ENCODE assay signal across 8 cellular contexts in genomic region chr15:100919481-100920405, GRCh38. TPM values are rescaled to one million over a fixed set of nuclear protein-coding genes. Genes with fewer than 3 reads are reported as not detected.
DNase-seq lines count a peak whose midpoint lies in the region; ATAC-seq, FAIRE-seq and TF ChIP-seq lines count a peak whose summit lies in the region.

No MANE protein-coding gene starts in this region.

- TF ChIP-seq POLR2A in endothelial cell of umbilical vein (IDR thresholded peaks at IDR 0.05; ENCODE audit: low read depth, low read length) = no peak

- intact Hi-C loops in endothelial cell of umbilical vein (cut with micrococcal nuclease) = no loop called here

- H3K9me3 ChIP-seq in CD8-positive, alpha-beta memory T cell (ENCODE audit: low read length) = no peaks in the 10 kb centered on the region
- H3K9me3 ChIP-seq in SK-N-SH (no peaks in the 10 kb centered on the region), endothelial cell of umbilical vein (replicated peaks; ENCODE audit: control insufficient read depth, insufficient read depth, low read length) (no peaks in the 10 kb centered on the region)

- TF ChIP-seq EP300 in SK-N-SH (IDR thresholded peaks at IDR 0.05; ENCODE audit: borderline replicate concordance in 1 of 2, low read depth in 1 of 2, low read length in 1 of 2) = no peak

- H3K9me1 ChIP-seq in endothelial cell of umbilical vein (replicated peaks; ENCODE audit: control insufficient read depth, extremely low read depth, insufficient read depth, low read length) = no peaks in the 10 kb centered on the region

- H3K9me2 ChIP-seq in SK-N-SH = no peaks in the 10 kb centered on the region

- H2AFZ ChIP-seq in SK-N-SH (ENCODE audit: low read depth) (peak overlapping the region; percentile 82; the same call in 1 of the 2 replicates), endothelial cell of umbilical vein (ENCODE audit: low read depth, low read length) (peak overlapping the region; percentile 89)

- BruUV-seq in endothelial cell of umbilical vein (replicated peaks; lab: Mats Ljungman, UMichigan) = no TSS peak

- H3K36me3 ChIP-seq in CD8-positive, alpha-beta memory T cell (ENCODE audit: insufficient read depth, low read length) = no peaks in the 10 kb centered on the region
- H3K36me3 ChIP-seq in H7 (replicated peaks; ENCODE audit: control insufficient read depth, insufficient read depth, low read length) (no peaks in the 10 kb centered on the region), SK-N-SH (replicated peaks in 1 of 2; ENCODE audit: control insufficient read depth in 1 of 2, insufficient read depth in 2 of 2, low read length in 1 of 2) (peaks cover 0 to under 1% of the 10 kb centered on the region in 2 experiments), endothelial cell of umbilical vein (ENCODE audit: control insufficient read depth in 2 of 2, extremely low read depth in 1 of 2, insufficient read depth in 2 of 2, low read length in 2 of 2) (no peaks in the 10 kb centered on the region)

- peaks cover 21% of the 10 kb centered on the region for H3K27me3 ChIP-seq in CD8-positive, alpha-beta memory T cell (ENCODE audit: insufficient read depth, low read length, poor library complexity, severe bottlenecking)
- peaks cover 38% of the 10 kb centered on the region for H3K27me3 ChIP-seq in H7 (ENCODE audit: control insufficient read depth, insufficient read depth, low read length)
- H3K27me3 ChIP-seq in SK-N-SH (ENCODE audit: insufficient read depth) = no peaks in the 10 kb centered on the region
- H3K27me3 ChIP-seq in endothelial cell of umbilical vein (ENCODE audit: control insufficient read depth in 2 of 2, insufficient read depth in 2 of 2, low read length in 2 of 2) = no peaks in the 10 kb centered on the region

- 51% methylated on average over 11 of the region's 80 CpGs for WGBS in SK-N-SH (ENCODE audit: low lambda C conversion rate)

- no peak overlapping the region for H3K27ac ChIP-seq in CD8-positive, alpha-beta memory T cell (ENCODE audit: low read depth, low read length)
- H3K27ac ChIP-seq in SK-N-SH (ENCODE audit: low read depth in 2 of 2, low read length in 1 of 2) = no peak overlapping the region; a peak in 1 of 4 replicates
- peak overlapping the region; percentile 10 for H3K27ac ChIP-seq in endothelial cell of umbilical vein (ENCODE audit: insufficient read depth, low read depth, low read length)

- no peak for DNase-seq in CD8-positive, alpha-beta memory T cell
- peak; percentile 80 for DNase-seq in H7
- peak; percentile 75 for DNase-seq in SK-N-SH
- DNase-seq in endothelial cell of umbilical vein (ENCODE audit: low read depth, low spot score) = peak; percentile 28
- DNase-seq in nephron progenitor cell = peak; percentile 52
- DNase-seq in NCI-H1092 treated with DMSO at 0.1 percent for 48 hours (lab: John Stamatoyannopoulos, UW) = no peak
- DNase-seq in HUDEP-2 (lab: John Stamatoyannopoulos, UW; ENCODE audit: unreplicated experiment in 76 of 76) = no peak

- H3K4me1 Mint-ChIP-seq in CD8-positive, alpha-beta memory T cell = peaks cover 10 to 23% (median 22%) of the 10 kb centered on the region in 3 donors
- H3K4me1 Mint-ChIP-seq in nephron progenitor cell = peaks cover 5% of the 10 kb centered on the region

- CTCF ChIA-PET in CD8-positive, alpha-beta memory T cell (lab: Charles Lee) = interaction anchor here (4.7 kb wide), 1 partner anchor 88 kb away, joined by 34 read pairs; no protein-coding TSS in a partner anchor
- CTCF ChIA-PET in SK-N-SH (lab: Yijun Ruan, JAX) = interaction anchor here (1.0 to 7.6 kb wide), 11 partner anchors 9 to 334 kb away, joined by 3 to 156 read pairs (median 13); no protein-coding TSS in a partner anchor
- CTCF ChIA-PET in endothelial cell of umbilical vein (lab: Charles Lee) = interaction anchor here (0.9 to 9.2 kb wide), 16 partner anchors 9 to 339 kb away, joined by 3 to 371 read pairs (median 12); partner anchors contain the start of gene ALDH1A3

- no peak overlapping the region for H3K4me3 ChIP-seq in CD8-positive, alpha-beta memory T cell (ENCODE audit: low read length)
- H3K4me3 ChIP-seq in H7 (ENCODE audit: insufficient read depth, low read depth, low read length) (peak overlapping the region; percentile 53), SK-N-SH (ENCODE audit: low read depth in 2 of 2, low read length in 1 of 2) (peak overlapping the region; percentile 62 to 67), endothelial cell of umbilical vein (replicated peaks in 1 of 3; ENCODE audit: insufficient read depth in 1 of 3, low read depth in 1 of 3, low read length in 3 of 3) (peak overlapping the region; percentile 60 to 81 (median 69))

- peak; percentile 55 for FAIRE-seq in endothelial cell of umbilical vein (lab: Jason Lieb, UNC)

- H3K36me3 Mint-ChIP-seq in CD8-positive, alpha-beta memory T cell = no peaks in the 10 kb centered on the region
- no peaks in the 10 kb centered on the region for H3K36me3 Mint-ChIP-seq in nephron progenitor cell (ENCODE audit: low read depth)

- H3K4me2 ChIP-seq in SK-N-SH (peak overlapping the region; percentile 74), endothelial cell of umbilical vein (ENCODE audit: insufficient read depth, low read length) (peak overlapping the region; percentile 80)

- H4K20me1 ChIP-seq in SK-N-SH (ENCODE audit: insufficient read depth) (no peaks in the 10 kb centered on the region), endothelial cell of umbilical vein (replicated peaks; ENCODE audit: control insufficient read depth, extremely low read depth, insufficient read depth, low read length) (no peaks in the 10 kb centered on the region)

- H3K4me3 Mint-ChIP-seq in CD8-positive, alpha-beta memory T cell = peak overlapping the region; percentile 4 to 65 (median 44)
- H3K4me3 Mint-ChIP-seq in nephron progenitor cell = peak overlapping the region; percentile 74

- POLR2A ChIA-PET in CD8-positive, alpha-beta memory T cell (lab: Charles Lee) = no interaction called here
- POLR2A ChIA-PET in SK-N-SH (lab: Yijun Ruan, JAX) = no interaction called here
- POLR2A ChIA-PET in endothelial cell of umbilical vein (lab: Charles Lee) = no interaction called here

- dilution Hi-C loops in endothelial cell of umbilical vein (cut with MboI; ENCODE audit: extremely low pct_ligation_motif_present, low sequenced_read_pairs) = no loop called here

- no peak for ATAC-seq in HG03097 (IDR thresholded peaks at IDR 0.05; ENCODE audit: low FRiP score, unreplicated experiment)

- H3K79me2 ChIP-seq in SK-N-SH (ENCODE audit: insufficient read depth) (peaks cover 4% of the 10 kb centered on the region; the same call in 1 of the 2 replicates), endothelial cell of umbilical vein (ENCODE audit: control insufficient read depth, insufficient read depth, low read length) (peaks cover 10% of the 10 kb centered on the region)

- no peak for TF ChIP-seq CTCF in SK-N-SH (IDR thresholded peaks at IDR 0.05)
- no peak for TF ChIP-seq CTCF in endothelial cell of umbilical vein (IDR thresholded peaks at IDR 0.05; ENCODE audit: extremely low read depth in 1 of 2, insufficient read depth in 1 of 2, low read depth in 1 of 2, low read length in 2 of 2)
- no peak for TF ChIP-seq CTCF in nephron progenitor cell (IDR thresholded peaks at IDR 0.05)

- H3K27me3 Mint-ChIP-seq in CD8-positive, alpha-beta memory T cell = peaks cover 37 to 75% of the 10 kb centered on the region in 2 donors
- peaks cover 85% of the 10 kb centered on the region for H3K27me3 Mint-ChIP-seq in nephron progenitor cell (ENCODE audit: low read depth, poor library complexity)

- H3F3A ChIP-seq in SK-N-SH (replicated peaks; ENCODE audit: insufficient read depth) = peaks cover 11% of the 10 kb centered on the region

- H3K9ac ChIP-seq in SK-N-SH (peak overlapping the region; percentile 58; the same call in 1 of the 2 replicates), endothelial cell of umbilical vein (replicated peaks; ENCODE audit: extremely low read depth, insufficient read depth, low read length) (peak overlapping the region; percentile 76)

- no peaks in the 10 kb centered on the region for H3K9me3 Mint-ChIP-seq in CD8-positive, alpha-beta memory T cell
- H3K9me3 Mint-ChIP-seq in nephron progenitor cell = peaks cover 2% of the 10 kb centered on the region

- H3K27ac Mint-ChIP-seq in CD8-positive, alpha-beta memory T cell = no peak overlapping the region
- no peak overlapping the region for H3K27ac Mint-ChIP-seq in nephron progenitor cell

- peaks cover 4% of the 10 kb centered on the region for H3K4me1 ChIP-seq in CD8-positive, alpha-beta memory T cell (ENCODE audit: insufficient read depth, low read length)
- peaks cover 0 to 27% of the 10 kb centered on the region in 2 experiments; a peak in 1 of 4 replicates for H3K4me1 ChIP-seq in SK-N-SH (ENCODE audit: control insufficient read depth in 1 of 2, insufficient read depth in 2 of 2, low read depth in 1 of 2, low read length in 1 of 2)
- peaks cover 14% of the 10 kb centered on the region for H3K4me1 ChIP-seq in endothelial cell of umbilical vein (ENCODE audit: control insufficient read depth, extremely low read depth, insufficient read depth, low read length)

- no peak for TF ChIP-seq RAD21 in SK-N-SH (IDR thresholded peaks at IDR 0.05; ENCODE audit: low read length)

RNA-seq across cellular contexts. Expression of gene LRRK1, which starts 0.6 kb away (rescaled TPM):
- total RNA-seq in CD8-positive, alpha-beta memory T cell = under 1 TPM; 0.31 to 0.79 TPM
- not detected for polyA plus RNA-seq in CD8-positive, alpha-beta memory T cell
- total RNA-seq in H7 (2014; rRNA removed; shearing (Covaris generic)) = 3.3 and 6.6 TPM in 2 replicates
- polyA plus RNA-seq in SK-N-SH (2012; rRNA removed) (6.5 and 6.9 TPM in 2 replicates), endothelial cell of umbilical vein (11.0 and 12.9 TPM in 2 replicates)
- 2.5 and 3.6 TPM in 2 replicates for polyA plus RNA-seq in SK-N-SH (2012; cell fraction: cytosol; rRNA removed)
- 19.7 and 21.0 TPM in 2 replicates for polyA plus RNA-seq in SK-N-SH (2012; cell fraction: nucleus; rRNA removed)
- 18.4 and 22.1 TPM in 2 replicates for total RNA-seq in endothelial cell of umbilical vein
- 8.9 and 10.9 TPM in 2 replicates for polyA plus RNA-seq in endothelial cell of umbilical vein (2011; cell fraction: cytosol; rRNA removed)
- 46.2 and 47.0 TPM in 2 replicates for polyA plus RNA-seq in endothelial cell of umbilical vein (2011; cell fraction: nucleus; rRNA removed)
- 16.4 and 17.2 TPM in 2 replicates for polyA plus RNA-seq in endothelial cell of umbilical vein (2012)
- polyA minus RNA-seq in endothelial cell of umbilical vein = 19.0 and 21.4 TPM in 2 replicates
- polyA minus RNA-seq in endothelial cell of umbilical vein (2011; cell fraction: cytosol; rRNA and poly(A)+ RNA removed) = 11.1 TPM
- polyA minus RNA-seq in endothelial cell of umbilical vein (2011; cell fraction: nucleus; rRNA and poly(A)+ RNA removed) = 26.4 and 39.6 TPM in 2 replicates

RNA-seq across cellular contexts. Expression of gene ALDH1A3, which starts 40.1 kb away (rescaled TPM):
- total RNA-seq in CD8-positive, alpha-beta memory T cell = not detected
- not detected for polyA plus RNA-seq in CD8-positive, alpha-beta memory T cell
- total RNA-seq in H7 (2014; rRNA removed; shearing (Covaris generic)) = 25.6 and 25.9 TPM in 2 replicates
- polyA plus RNA-seq in SK-N-SH (2012; rRNA removed) (3.1 and 4.4 TPM in 2 replicates), endothelial cell of umbilical vein (2.1 and 2.8 TPM in 2 replicates)
- 3.9 and 4.5 TPM in 2 replicates for polyA plus RNA-seq in SK-N-SH (2012; cell fraction: cytosol; rRNA removed)
- polyA plus RNA-seq in SK-N-SH (2012; cell fraction: nucleus; rRNA removed) = 2.6 TPM in 2 replicates
- 5.8 TPM in 2 replicates for total RNA-seq in endothelial cell of umbilical vein
- 2.5 and 2.7 TPM in 2 replicates for polyA plus RNA-seq in endothelial cell of umbilical vein (2011; cell fraction: cytosol; rRNA removed)
- 3.3 and 3.9 TPM in 2 replicates for polyA plus RNA-seq in endothelial cell of umbilical vein (2011; cell fraction: nucleus; rRNA removed)
- 10.2 and 19.4 TPM in 2 replicates for polyA plus RNA-seq in endothelial cell of umbilical vein (2012)
- polyA minus RNA-seq in endothelial cell of umbilical vein = 2.0 and 2.9 TPM in 2 replicates
- 2.3 TPM for polyA minus RNA-seq in endothelial cell of umbilical vein (2011; cell fraction: cytosol; rRNA and poly(A)+ RNA removed)
- polyA minus RNA-seq in endothelial cell of umbilical vein (2011; cell fraction: nucleus; rRNA and poly(A)+ RNA removed) = 2.2 and 3.1 TPM in 2 replicates

Comparison
In these comparisons a context has a peak if more than half of its experiments do, and no peak if none do; other contexts are left out.
1. DNase-seq: peak in H7 (single experiment), SK-N-SH (single experiment), endothelial cell of umbilical vein (single experiment) and nephron progenitor cell (single experiment); none in CD8-positive, alpha-beta memory T cell (0 of 5), NCI-H1092 treated with DMSO at 0.1 percent for 48 hours (single experiment) and HUDEP-2 (0 of 76).